ENCODE assay signal across 10 cellular contexts in the genomic region with DNA sequence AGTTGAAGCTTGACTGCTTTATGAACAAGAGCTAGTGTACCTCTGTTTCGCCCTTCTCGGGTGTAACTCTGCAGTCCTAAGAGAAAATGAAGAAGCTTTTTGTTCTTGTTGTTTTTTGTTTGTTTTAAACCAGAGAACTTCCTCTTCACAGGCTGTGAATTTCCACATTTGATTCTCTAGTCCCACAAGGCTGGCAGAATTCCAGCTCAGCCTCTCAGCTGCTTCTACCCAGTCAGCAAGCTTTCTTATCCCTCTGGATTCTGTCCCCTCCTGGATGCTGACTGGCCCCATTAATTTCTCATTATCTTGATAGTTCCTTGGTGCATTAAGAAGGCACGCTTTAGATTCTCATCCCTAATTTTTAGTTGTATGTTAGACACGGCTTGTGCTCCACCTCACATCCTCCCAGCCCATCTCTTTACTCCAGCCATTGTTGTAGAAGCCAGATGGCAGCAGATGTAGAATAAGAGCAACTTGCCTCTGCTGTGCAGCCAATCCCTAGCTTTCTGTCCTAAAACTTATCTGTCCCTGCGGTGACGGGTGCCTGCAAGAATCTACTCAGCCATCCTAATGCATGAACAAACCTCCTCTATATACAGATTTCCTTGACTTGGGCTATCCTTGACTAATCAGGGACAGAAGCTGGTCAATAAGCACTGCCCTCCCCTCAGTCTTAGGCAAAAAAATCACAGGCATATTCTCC. TPM values are rescaled to one million over a fixed set of nuclear protein-coding genes. Genes with fewer than 3 reads are reported as not detected.
DNase-seq lines count a peak whose midpoint lies in the region; ATAC-seq and TF ChIP-seq lines count a peak whose summit lies in the region.
"Had no signal": no experiment of that assay in that cellular context is flagged by ENCODE, and none has a peak within 500 bp of the region (broad histone marks: within the 10 kb centered on the region; RNA-seq: fewer than 3 reads in every experiment).

No MANE protein-coding gene starts in this region.

- H3K27me3 ChIP-seq in brain microvascular endothelial cell (replicated peaks) (no peaks in the 10 kb centered on the region), lower lobe of right lung (ENCODE audit: low read depth) (no peaks in the 10 kb centered on the region)

- TF ChIP-seq CTCF in brain microvascular endothelial cell (IDR thresholded peaks at IDR 0.05; ENCODE audit: low read depth, low read length, missing control alignments) (no peak), lower lobe of right lung (IDR thresholded peaks at IDR 0.05) (no peak), RWPE1 (conservative IDR thresholded peaks at IDR 0.05; ENCODE audit: low read depth) (no peak), osteocyte (IDR thresholded peaks at IDR 0.05) (no peak)

- no peak overlapping the region for H3K27ac Mint-ChIP-seq in osteocyte (ENCODE audit: unreplicated experiment)
- H3K27ac Mint-ChIP-seq: activated T-helper 1 cell treated with anti-CD3 and anti-CD28 coated beads, Interleukin-12 subunit alpha, Interleukin-12 subunit beta, Interleukin-2, Interleukin-4 antibody, amounts not matched to agents 30 ng/mL and 10 ng/mL and 1 ng/mL, durations not matched to agents 14 hours and 24 hours and 36 hours had no signal

- H3K36me3 ChIP-seq in brain microvascular endothelial cell (replicated peaks) (no peaks in the 10 kb centered on the region), lower lobe of right lung (no peaks in the 10 kb centered on the region)

- CTCF ChIA-PET in RWPE1 (lab: Yijun Ruan, JAX) = interaction anchor here (0.5 to 0.7 kb wide), 2 partner anchors 21 to 68 kb away, joined by 3 to 4 read pairs; no protein-coding TSS in a partner anchor

- in situ Hi-C loops in brain microvascular endothelial cell (cut with HindIII; ENCODE audit: low pct_ligation_motif_present, low sequenced_read_pairs) = no loop called here

- no peaks in the 10 kb centered on the region for H3K9me3 ChIP-seq in lower lobe of right lung

- ATAC-seq in lower lobe of right lung = peak in 1 of 2 donors; percentile 11

- H3K4me3 Mint-ChIP-seq in osteocyte (ENCODE audit: unreplicated experiment) = no peak overlapping the region
- H3K4me3 Mint-ChIP-seq: activated T-helper 1 cell treated with anti-CD3 and anti-CD28 coated beads, Interleukin-12 subunit alpha, Interleukin-12 subunit beta, Interleukin-2, Interleukin-4 antibody, amounts not matched to agents 30 ng/mL and 10 ng/mL and 1 ng/mL, durations not matched to agents 14 hours and 24 hours and 36 hours had no signal

- intact Hi-C loops in lower lobe of right lung (cut with DNase I) = no loop called here

- H3K9me3 Mint-ChIP-seq in osteocyte (ENCODE audit: unreplicated experiment) = no peaks in the 10 kb centered on the region
- H3K9me3 Mint-ChIP-seq: activated T-helper 1 cell treated with anti-CD3 and anti-CD28 coated beads, Interleukin-12 subunit alpha, Interleukin-12 subunit beta, Interleukin-2, Interleukin-4 antibody, amounts not matched to agents 30 ng/mL and 10 ng/mL and 1 ng/mL, durations not matched to agents 14 hours and 24 hours and 36 hours had no signal

- POLR2A ChIA-PET in RWPE1 (lab: Yijun Ruan, JAX; ENCODE audit: low non-redundant PET) = no interaction called here

- H3K27me3 Mint-ChIP-seq in osteocyte (ENCODE audit: unreplicated experiment) = peaks cover 39% of the 10 kb centered on the region

- H3K27ac ChIP-seq in brain microvascular endothelial cell (no peak overlapping the region), lower lobe of right lung (no peak overlapping the region), RWPE1 (no peak overlapping the region)

- H3K4me3 ChIP-seq in brain microvascular endothelial cell (ENCODE audit: low read depth, low read length) = no peak overlapping the region
- no peak overlapping the region for H3K4me3 ChIP-seq in lower lobe of right lung

- DNase-seq in DMS 273 treated with DMSO at 0.1 percent for 48 hours (lab: John Stamatoyannopoulos, UW) (peak; percentile 15), NCI-H2171 (lab: John Stamatoyannopoulos, UW) (peak; percentile 48), brain microvascular endothelial cell (peak; percentile 41), lower lobe of right lung (peak; percentile 67), RWPE1 (ENCODE audit: low spot score) (no peak), osteocyte (ENCODE audit: extremely low spot score, unreplicated experiment) (no peak), AG08396 (ENCODE audit: low spot score) (no peak)
- no peak for DNase-seq in stimulated activated CD4-positive, alpha-beta T cell treated with anti-CD3 and anti-CD28 coated beads, Interleukin-15, amount 100 ng/mL, for 24 hours
- DNase-seq: GF-D8 had no signal

- peaks cover 10% of the 10 kb centered on the region for H3K4me1 Mint-ChIP-seq in osteocyte (ENCODE audit: unreplicated experiment)

- H3K4me1 ChIP-seq in lower lobe of right lung = peaks cover 7% of the 10 kb centered on the region

- H3K36me3 Mint-ChIP-seq in osteocyte (ENCODE audit: unreplicated experiment) = no peaks in the 10 kb centered on the region

RNA-seq across cellular contexts. Expression of gene RESP18, which starts 12.4 kb away (rescaled TPM):
- total RNA-seq in lower lobe of right lung (not detected), osteocyte (not detected in 2 replicates)
- total RNA-seq: activated T-helper 1 cell treated with anti-CD3 and anti-CD28 coated beads, Interleukin-12 subunit alpha, Interleukin-12 subunit beta, Interleukin-2, Interleukin-4 antibody, amounts not matched to agents 30 ng/mL and 10 ng/mL and 1 ng/mL, durations not matched to agents 14 hours and 24 hours and 36 hours had no signal

RNA-seq across cellular contexts. Expression of gene PTPRN, which starts 35.7 kb away (rescaled TPM):
- not detected for total RNA-seq in lower lobe of right lung
- total RNA-seq in osteocyte = 0.24 TPM in 1 of 2 replicates, not detected in the other

RNA-seq across cellular contexts. Expression of gene DNPEP, which starts 42.8 kb away (rescaled TPM):
- total RNA-seq in lower lobe of right lung (79.5 TPM), osteocyte (58.1 and 73.2 TPM in 2 replicates)

Comparison
In these comparisons a context has a peak if more than half of its experiments do, and no peak if none do; other contexts are left out.
1. DNase-seq: peak in DMS 273 treated with DMSO at 0.1 percent for 48 hours (single experiment), NCI-H2171 (single experiment), brain microvascular endothelial cell (single experiment) and lower lobe of right lung (single experiment); none in stimulated activated CD4-positive, alpha-beta T cell treated with anti-CD3 and anti-CD28 coated beads, Interleukin-15, amount 100 ng/mL, for 24 hours (single experiment), RWPE1 (single experiment), osteocyte (single experiment) and AG08396 (single experiment).